ENCODE assay signal across 1 cellular context in genomic region chr5:52810426-52810825, GRCh38.
TF ChIP-seq lines count a peak whose summit lies in the region.

No MANE protein-coding gene starts in this region.

TF ChIP-seq in IMR-90, 13 proteins besides CTCF, POLR2A, EP300 and RAD21:
- TF ChIP-seq CHD1 (IDR thresholded peaks at IDR 0.05; ENCODE audit: low read depth, low read length) (no peak), FOS (IDR thresholded peaks at IDR 0.05; ENCODE audit: low read depth, low read length) (no peak), MAFK (IDR thresholded peaks at IDR 0.05; ENCODE audit: low read depth, low read length) (no peak), RFX5 (IDR thresholded peaks at IDR 0.05; ENCODE audit: low read depth, low read length) (no peak), RCOR1 (IDR thresholded peaks at IDR 0.05; ENCODE audit: insufficient replicate concordance, low read length) (no peak), CEBPB (IDR thresholded peaks at IDR 0.05; ENCODE audit: low read depth, low read length) (no peak), MAZ (IDR thresholded peaks at IDR 0.05; ENCODE audit: borderline replicate concordance, low read depth, low read length) (no peak), NFE2L2 (IDR thresholded peaks at IDR 0.05; ENCODE audit: low read depth, low read length) (no peak), SMC3 (IDR thresholded peaks at IDR 0.05; ENCODE audit: low read depth, low read length) (no peak), BHLHE40 (IDR thresholded peaks at IDR 0.05; ENCODE audit: low read depth, low read length) (no peak), ELK1 (IDR thresholded peaks at IDR 0.05; ENCODE audit: borderline replicate concordance, low read depth, low read length) (no peak), USF2 (IDR thresholded peaks at IDR 0.05; ENCODE audit: low read depth, low read length) (no peak), MXI1 (IDR thresholded peaks at IDR 0.05; ENCODE audit: borderline replicate concordance, low read depth, low read length) (no peak)
